Comparison of ENCODE assay signal across 1 cellular context in genomic region chr6:137914530-137915193, GRCh38.
TF ChIP-seq lines count a peak whose summit lies in the region.

No MANE protein-coding gene starts in this region.

TF ChIP-seq in K562, 482 proteins besides CTCF, POLR2A, EP300 and RAD21 (continued from another document and continues in another):
- TF ChIP-seq NBN (IDR thresholded peaks at IDR 0.05; ENCODE audit: low read depth) (peak; percentile 65; the same call in 1 of the 2 replicates), NCOR1 (IDR thresholded peaks at IDR 0.05) (peak; percentile 42; the same call in 1 of the 2 replicates), CTBP1 (IDR thresholded peaks at IDR 0.05; ENCODE audit: borderline replicate concordance) (no peak; the same call in 1 of the 2 replicates), RFX1 (IDR thresholded peaks at IDR 0.05) (no peak), HDAC3 (IDR thresholded peaks at IDR 0.05; ENCODE audit: borderline replicate concordance, partially characterized antibody) (no peak), BMI1 (IDR thresholded peaks at IDR 0.05; ENCODE audit: low read length) (no peak), ZFX (CRISPR knock-in tag; IDR thresholded peaks at IDR 0.05) (no peak), SREBF1 (IDR thresholded peaks at IDR 0.05; ENCODE audit: borderline replicate concordance, low read depth, low read length) (no peak), JUNB (CRISPR knock-in tag; conservative IDR thresholded peaks at IDR 0.05) (0 out of 2 replicates have a peak, but pooled peaks have one; percentile 9), PTTG1 (tag; IDR thresholded peaks at IDR 0.05; ENCODE audit: low read depth) (peak; percentile 36; the same call in 1 of the 2 replicates), NFIX (CRISPR knock-in tag; IDR thresholded peaks at IDR 0.05; ENCODE audit: low read depth) (no peak), E2F3 (CRISPR knock-in tag; IDR thresholded peaks at IDR 0.05) (no peak), ZNF75A (CRISPR knock-in tag; IDR thresholded peaks at IDR 0.05) (peak; percentile 19; the same call in 1 of the 2 replicates), SIN3B (IDR thresholded peaks at IDR 0.05; ENCODE audit: low read depth) (no peak), HDAC2 (IDR thresholded peaks at IDR 0.05) (peak; percentile 81), ELF4 (CRISPR knock-in tag; IDR thresholded peaks at IDR 0.05) (0 out of 2 replicates have a peak, but pooled peaks have one; percentile 40), MAZ (CRISPR knock-in tag; conservative IDR thresholded peaks at IDR 0.05 in 1 of 2, IDR thresholded peaks at IDR 0.05 in 1 of 2) (0 out of 4 replicates have a peak, but pooled peaks of 1 of the 2 experiments have one; percentile 15), FIP1L1 (IDR thresholded peaks at IDR 0.05; ENCODE audit: low read depth, low read length, poor library complexity, severe bottlenecking) (no peak), REST (CRISPR knock-in tag; IDR thresholded peaks at IDR 0.05; ENCODE audit: low read depth) (no peak), RFX5 (IDR thresholded peaks at IDR 0.05; ENCODE audit: low read depth, low read length) (no peak), ZFPM2 (CRISPR knock-in tag; IDR thresholded peaks at IDR 0.05) (0 out of 2 replicates have a peak, but pooled peaks have one; percentile 16), SAFB (IDR thresholded peaks at IDR 0.05; ENCODE audit: borderline replicate concordance, low read depth, low read length) (no peak), ELK3 (CRISPR knock-in tag; IDR thresholded peaks at IDR 0.05) (no peak), CREB1 (IDR thresholded peaks at IDR 0.05) (no peak), CREB1 (CRISPR knock-in tag; IDR thresholded peaks at IDR 0.05) (no peak), CBX3 (IDR thresholded peaks at IDR 0.05; ENCODE audit: borderline replicate concordance in 1 of 2, low read length in 2 of 2) (no peak), EZH2 (IDR thresholded peaks at IDR 0.05; ENCODE audit: borderline replicate concordance, low read depth, low read length) (no peak), ZNF239 (CRISPR knock-in tag; IDR thresholded peaks at IDR 0.05) (no peak), POLR2H (tag; IDR thresholded peaks at IDR 0.05; ENCODE audit: low read depth) (peak; percentile 72), PTBP1 (IDR thresholded peaks at IDR 0.05; ENCODE audit: low read depth, low read length) (no peak), KLF10 (CRISPR knock-in tag; IDR thresholded peaks at IDR 0.05) (no peak), CAMTA2 (CRISPR knock-in tag; conservative IDR thresholded peaks at IDR 0.05) (no peak), MCM2 (IDR thresholded peaks at IDR 0.05; ENCODE audit: low read depth) (no peak), FOXA1 (IDR thresholded peaks at IDR 0.05; ENCODE audit: borderline replicate concordance) (no peak), ZBTB8A (IDR thresholded peaks at IDR 0.05; ENCODE audit: partially characterized antibody) (no peak), MAX (CRISPR knock-in tag; IDR thresholded peaks at IDR 0.05) (no peak), MLLT1 (IDR thresholded peaks at IDR 0.05) (no peak; a peak in 2 of 4 replicates), SETDB1 (IDR thresholded peaks at IDR 0.05; ENCODE audit: low read length) (no peak), ADNP (tag; IDR thresholded peaks at IDR 0.05) (peak; percentile 48; the same call in 1 of the 2 replicates), ZNF354B (CRISPR knock-in tag; IDR thresholded peaks at IDR 0.05) (no peak), KDM4B (IDR thresholded peaks at IDR 0.05; ENCODE audit: borderline replicate concordance in 2 of 2, low read depth in 1 of 2) (no peak), ZNF696 (CRISPR knock-in tag; conservative IDR thresholded peaks at IDR 0.05) (no peak), MITF (IDR thresholded peaks at IDR 0.05) (no peak), ZNF274 (IDR thresholded peaks at IDR 0.05; ENCODE audit: borderline replicate concordance, low read depth, low read length) (no peak)
- TF ChIP-seq, protein P1, sequence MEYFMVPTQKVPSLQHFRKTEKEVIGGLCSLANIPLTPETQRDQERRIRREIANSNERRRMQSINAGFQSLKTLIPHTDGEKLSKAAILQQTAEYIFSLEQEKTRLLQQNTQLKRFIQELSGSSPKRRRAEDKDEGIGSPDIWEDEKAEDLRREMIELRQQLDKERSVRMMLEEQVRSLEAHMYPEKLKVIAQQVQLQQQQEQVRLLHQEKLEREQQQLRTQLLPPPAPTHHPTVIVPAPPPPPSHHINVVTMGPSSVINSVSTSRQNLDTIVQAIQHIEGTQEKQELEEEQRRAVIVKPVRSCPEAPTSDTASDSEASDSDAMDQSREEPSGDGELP (CRISPR knock-in tag; IDR thresholded peaks at IDR 0.05; ENCODE audit: borderline replicate concordance) = no peak
- TF ChIP-seq, protein P2, sequence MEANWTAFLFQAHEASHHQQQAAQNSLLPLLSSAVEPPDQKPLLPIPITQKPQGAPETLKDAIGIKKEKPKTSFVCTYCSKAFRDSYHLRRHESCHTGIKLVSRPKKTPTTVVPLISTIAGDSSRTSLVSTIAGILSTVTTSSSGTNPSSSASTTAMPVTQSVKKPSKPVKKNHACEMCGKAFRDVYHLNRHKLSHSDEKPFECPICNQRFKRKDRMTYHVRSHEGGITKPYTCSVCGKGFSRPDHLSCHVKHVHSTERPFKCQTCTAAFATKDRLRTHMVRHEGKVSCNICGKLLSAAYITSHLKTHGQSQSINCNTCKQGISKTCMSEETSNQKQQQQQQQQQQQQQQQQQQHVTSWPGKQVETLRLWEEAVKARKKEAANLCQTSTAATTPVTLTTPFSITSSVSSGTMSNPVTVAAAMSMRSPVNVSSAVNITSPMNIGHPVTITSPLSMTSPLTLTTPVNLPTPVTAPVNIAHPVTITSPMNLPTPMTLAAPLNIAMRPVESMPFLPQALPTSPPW (CRISPR knock-in tag; IDR thresholded peaks at IDR 0.05) = no peak
- TF ChIP-seq, protein P3, sequence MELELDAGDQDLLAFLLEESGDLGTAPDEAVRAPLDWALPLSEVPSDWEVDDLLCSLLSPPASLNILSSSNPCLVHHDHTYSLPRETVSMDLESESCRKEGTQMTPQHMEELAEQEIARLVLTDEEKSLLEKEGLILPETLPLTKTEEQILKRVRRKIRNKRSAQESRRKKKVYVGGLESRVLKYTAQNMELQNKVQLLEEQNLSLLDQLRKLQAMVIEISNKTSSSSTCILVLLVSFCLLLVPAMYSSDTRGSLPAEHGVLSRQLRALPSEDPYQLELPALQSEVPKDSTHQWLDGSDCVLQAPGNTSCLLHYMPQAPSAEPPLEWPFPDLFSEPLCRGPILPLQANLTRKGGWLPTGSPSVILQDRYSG (tag; conservative IDR thresholded peaks at IDR 0.05; ENCODE audit: low read depth) = no peak
- TF ChIP-seq, protein P4, sequence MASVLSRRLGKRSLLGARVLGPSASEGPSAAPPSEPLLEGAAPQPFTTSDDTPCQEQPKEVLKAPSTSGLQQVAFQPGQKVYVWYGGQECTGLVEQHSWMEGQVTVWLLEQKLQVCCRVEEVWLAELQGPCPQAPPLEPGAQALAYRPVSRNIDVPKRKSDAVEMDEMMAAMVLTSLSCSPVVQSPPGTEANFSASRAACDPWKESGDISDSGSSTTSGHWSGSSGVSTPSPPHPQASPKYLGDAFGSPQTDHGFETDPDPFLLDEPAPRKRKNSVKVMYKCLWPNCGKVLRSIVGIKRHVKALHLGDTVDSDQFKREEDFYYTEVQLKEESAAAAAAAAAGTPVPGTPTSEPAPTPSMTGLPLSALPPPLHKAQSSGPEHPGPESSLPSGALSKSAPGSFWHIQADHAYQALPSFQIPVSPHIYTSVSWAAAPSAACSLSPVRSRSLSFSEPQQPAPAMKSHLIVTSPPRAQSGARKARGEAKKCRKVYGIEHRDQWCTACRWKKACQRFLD (CRISPR knock-in tag; IDR thresholded peaks at IDR 0.05) = peak; percentile 52; the same call in 1 of the 2 replicates
- TF ChIP-seq, protein P5, sequence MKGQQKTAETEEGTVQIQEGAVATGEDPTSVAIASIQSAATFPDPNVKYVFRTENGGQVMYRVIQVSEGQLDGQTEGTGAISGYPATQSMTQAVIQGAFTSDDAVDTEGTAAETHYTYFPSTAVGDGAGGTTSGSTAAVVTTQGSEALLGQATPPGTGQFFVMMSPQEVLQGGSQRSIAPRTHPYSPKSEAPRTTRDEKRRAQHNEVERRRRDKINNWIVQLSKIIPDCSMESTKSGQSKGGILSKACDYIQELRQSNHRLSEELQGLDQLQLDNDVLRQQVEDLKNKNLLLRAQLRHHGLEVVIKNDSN (CRISPR knock-in tag; IDR thresholded peaks at IDR 0.05) = no peak
- TF ChIP-seq, protein P6, sequence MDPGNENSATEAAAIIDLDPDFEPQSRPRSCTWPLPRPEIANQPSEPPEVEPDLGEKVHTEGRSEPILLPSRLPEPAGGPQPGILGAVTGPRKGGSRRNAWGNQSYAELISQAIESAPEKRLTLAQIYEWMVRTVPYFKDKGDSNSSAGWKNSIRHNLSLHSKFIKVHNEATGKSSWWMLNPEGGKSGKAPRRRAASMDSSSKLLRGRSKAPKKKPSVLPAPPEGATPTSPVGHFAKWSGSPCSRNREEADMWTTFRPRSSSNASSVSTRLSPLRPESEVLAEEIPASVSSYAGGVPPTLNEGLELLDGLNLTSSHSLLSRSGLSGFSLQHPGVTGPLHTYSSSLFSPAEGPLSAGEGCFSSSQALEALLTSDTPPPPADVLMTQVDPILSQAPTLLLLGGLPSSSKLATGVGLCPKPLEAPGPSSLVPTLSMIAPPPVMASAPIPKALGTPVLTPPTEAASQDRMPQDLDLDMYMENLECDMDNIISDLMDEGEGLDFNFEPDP (CRISPR knock-in tag; IDR thresholded peaks at IDR 0.05) = no peak
- TF ChIP-seq, protein P7, sequence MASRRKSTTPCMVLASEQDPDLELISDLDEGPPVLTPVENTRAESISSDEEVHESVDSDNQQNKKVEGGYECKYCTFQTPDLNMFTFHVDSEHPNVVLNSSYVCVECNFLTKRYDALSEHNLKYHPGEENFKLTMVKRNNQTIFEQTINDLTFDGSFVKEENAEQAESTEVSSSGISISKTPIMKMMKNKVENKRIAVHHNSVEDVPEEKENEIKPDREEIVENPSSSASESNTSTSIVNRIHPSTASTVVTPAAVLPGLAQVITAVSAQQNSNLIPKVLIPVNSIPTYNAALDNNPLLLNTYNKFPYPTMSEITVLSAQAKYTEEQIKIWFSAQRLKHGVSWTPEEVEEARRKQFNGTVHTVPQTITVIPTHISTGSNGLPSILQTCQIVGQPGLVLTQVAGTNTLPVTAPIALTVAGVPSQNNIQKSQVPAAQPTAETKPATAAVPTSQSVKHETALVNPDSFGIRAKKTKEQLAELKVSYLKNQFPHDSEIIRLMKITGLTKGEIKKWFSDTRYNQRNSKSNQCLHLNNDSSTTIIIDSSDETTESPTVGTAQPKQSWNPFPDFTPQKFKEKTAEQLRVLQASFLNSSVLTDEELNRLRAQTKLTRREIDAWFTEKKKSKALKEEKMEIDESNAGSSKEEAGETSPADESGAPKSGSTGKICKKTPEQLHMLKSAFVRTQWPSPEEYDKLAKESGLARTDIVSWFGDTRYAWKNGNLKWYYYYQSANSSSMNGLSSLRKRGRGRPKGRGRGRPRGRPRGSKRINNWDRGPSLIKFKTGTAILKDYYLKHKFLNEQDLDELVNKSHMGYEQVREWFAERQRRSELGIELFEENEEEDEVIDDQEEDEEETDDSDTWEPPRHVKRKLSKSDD (conservative IDR thresholded peaks at IDR 0.05; ENCODE audit: low read length) = no peak
